10 cellular contexts compared by ENCODE assay signal in the genomic region with DNA sequence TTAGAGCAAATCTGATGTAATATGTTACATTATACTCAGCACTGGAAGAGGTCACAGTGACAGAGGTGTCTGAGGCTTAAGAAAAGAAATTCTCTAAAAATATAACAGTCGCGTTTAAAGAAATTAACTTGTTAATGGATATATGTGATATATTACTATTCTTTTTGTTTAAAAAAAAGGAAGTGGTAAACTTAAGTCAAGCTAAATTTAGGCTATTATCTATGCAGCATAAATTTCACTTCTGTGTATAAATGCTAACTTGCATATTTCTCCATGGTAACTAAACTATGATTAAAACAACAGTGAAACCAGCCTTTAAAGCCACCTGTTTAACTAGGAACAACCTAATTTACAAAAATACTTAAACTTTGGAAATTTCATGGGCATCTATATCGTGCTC.
DNase-seq lines count a peak whose midpoint lies in the region; ATAC-seq, FAIRE-seq and TF ChIP-seq lines count a peak whose summit lies in the region.
"Had no signal": no experiment of that assay in that cellular context is flagged by ENCODE, and none has a peak within 500 bp of the region (broad histone marks: within the 10 kb centered on the region; RNA-seq: fewer than 3 reads in every experiment).

No MANE protein-coding gene starts in this region.

- ATAC-seq in GM18868 (IDR thresholded peaks at IDR 0.05; ENCODE audit: unreplicated experiment) (peak; percentile 67), GM21825 (IDR thresholded peaks at IDR 0.05; ENCODE audit: unreplicated experiment) (peak; percentile 80), IMR-90 (ENCODE audit: low read depth) (no peak)

- H3K4ac ChIP-seq in IMR-90 (ENCODE audit: low read depth, low read length), result no peak overlapping the region

- no CpG with 5 or more reads among the region's 3 CpGs for WGBS in IMR-90 (ENCODE audit: extremely low coverage in 2 of 2, insufficient read length in 1 of 2), 2 experiments
- WGBS in small intestine, 3 donors, result 74 to 86% (median 80%) methylated on average over 3 of the region's 3 CpGs

- no peak overlapping the region for H2BK5ac ChIP-seq in IMR-90 (ENCODE audit: low read depth, low read length, poor library complexity, severe bottlenecking)

- no peak overlapping the region for H4K5ac ChIP-seq in IMR-90 (ENCODE audit: low read depth, low read length)

- no peak overlapping the region for H4K8ac ChIP-seq in IMR-90 (ENCODE audit: low read depth in 2 of 2, low read length in 2 of 2)

- no peak overlapping the region for H3K27ac ChIP-seq in IMR-90 (ENCODE audit: insufficient read depth, low read length)
- no peak overlapping the region for H3K27ac ChIP-seq in kidney (ENCODE audit: low read depth in 2 of 2, low read length in 2 of 2)
- H3K27ac ChIP-seq in small intestine (ENCODE audit: low read depth in 1 of 2, low read length in 1 of 2), result no peak overlapping the region
- H3K27ac ChIP-seq: RWPE1 had no signal

- H3K27me3 ChIP-seq in IMR-90 (ENCODE audit: control insufficient read depth, insufficient read depth, low read length) (no peaks in the 10 kb centered on the region), HAP-1 (ENCODE audit: low read depth) (no peaks in the 10 kb centered on the region), small intestine (ENCODE audit: control insufficient read depth in 2 of 2, insufficient read depth in 2 of 2, low read length in 2 of 2) (no peaks in the 10 kb centered on the region)
- H3K27me3 ChIP-seq: upper lobe of left lung had no signal

- dilution Hi-C loops in IMR-90 (cut with HindIII; ENCODE audit: low sequenced_read_pairs, unreplicated experiment), result no loop called here

- POLR2A ChIA-PET in IMR-90 (lab: Charles Lee; ENCODE audit: unreplicated experiment), result no interaction called here

- intact Hi-C loops in IMR-90 (cut with micrococcal nuclease), result no loop called here
- intact Hi-C loops in kidney (cut with DNase I), result no loop called here

- H3K36me3 ChIP-seq in IMR-90 (ENCODE audit: control insufficient read depth, insufficient read depth, low read length) (no peaks in the 10 kb centered on the region), kidney (ENCODE audit: control insufficient read depth in 1 of 2, insufficient read depth in 2 of 2, low read length in 2 of 2) (no peaks in the 10 kb centered on the region), HAP-1 (replicated peaks) (no peaks in the 10 kb centered on the region), small intestine (ENCODE audit: control insufficient read depth in 2 of 2, insufficient read depth in 2 of 2, low read length in 2 of 2) (no peaks in the 10 kb centered on the region)
- H3K36me3 ChIP-seq: upper lobe of left lung had no signal

- H2BK120ac ChIP-seq in IMR-90 (ENCODE audit: low read depth, low read length), result no peak overlapping the region

- no peak overlapping the region for H4K91ac ChIP-seq in IMR-90 (ENCODE audit: insufficient read depth, low read depth, low read length)

- H4K20me1 ChIP-seq in IMR-90 (ENCODE audit: insufficient read depth, low read length), result no peaks in the 10 kb centered on the region; the same call in 1 of the 2 replicates

- no TSS peak for BruUV-seq in IMR-90 (replicated peaks; lab: Mats Ljungman, UMichigan)

- in situ Hi-C loops in IMR-90 (cut with MboI; ENCODE audit: low sequenced_read_pairs), result no loop called here
- in situ Hi-C loops in HAP-1 (cut with MboI; ENCODE audit: low sequenced_read_pairs), result no loop called here

- TF ChIP-seq CTCF in IMR-90 (conservative IDR thresholded peaks at IDR 0.05; ENCODE audit: low read depth, low read length) (no peak), kidney (IDR thresholded peaks at IDR 0.05; ENCODE audit: borderline replicate concordance, extremely low read depth, insufficient read depth) (no peak)

- H3K9me3 ChIP-seq in IMR-90 (ENCODE audit: control insufficient read depth, insufficient read depth, low read length), result no peaks in the 10 kb centered on the region
- H3K9me3 ChIP-seq in kidney (ENCODE audit: control insufficient read depth in 1 of 2, low read length in 2 of 2), result no peaks in the 10 kb centered on the region
- no peaks in the 10 kb centered on the region for H3K9me3 ChIP-seq in HAP-1
- no peaks in the 10 kb centered on the region for H3K9me3 ChIP-seq in small intestine (ENCODE audit: control insufficient read depth, low read depth)
- H3K9me3 ChIP-seq: upper lobe of left lung had no signal

- CTCF ChIA-PET in IMR-90 (lab: Yijun Ruan, JAX), result interaction anchor here (0.6 kb wide), 1 partner anchor 90 kb away, joined by 3 read pairs; no protein-coding TSS in a partner anchor

- H3K9ac ChIP-seq in IMR-90 (ENCODE audit: low read depth, low read length) (no peak overlapping the region), kidney (ENCODE audit: low read length in 2 of 2) (no peak overlapping the region)

- no peak overlapping the region for H3K14ac ChIP-seq in IMR-90 (replicated peaks; ENCODE audit: low read depth, low read length)

- peaks cover 13% of the 10 kb centered on the region for H3K9me1 ChIP-seq in IMR-90 (ENCODE audit: insufficient read depth, low read length)

- H3K4me1 ChIP-seq in IMR-90 (ENCODE audit: control insufficient read depth, insufficient read depth, low read length) (peaks cover 9% of the 10 kb centered on the region), kidney (ENCODE audit: control insufficient read depth in 1 of 2, insufficient read depth in 1 of 2, low read depth in 1 of 2, low read length in 2 of 2) (peaks cover 10 to 15% of the 10 kb centered on the region in 2 donors), HAP-1 (no peaks in the 10 kb centered on the region), small intestine (ENCODE audit: control insufficient read depth in 2 of 2, insufficient read depth in 1 of 2, low read depth in 1 of 2, low read length in 1 of 2) (peaks cover 2 to 10% of the 10 kb centered on the region in 2 donors)

- H3K4me3 ChIP-seq in IMR-90 (ENCODE audit: insufficient read depth, low read depth, low read length), result no peak overlapping the region
- no peak overlapping the region for H3K4me3 ChIP-seq in kidney (ENCODE audit: low read length in 2 of 2)
- H3K4me3 ChIP-seq in HAP-1, result no peak overlapping the region
- H3K4me3 ChIP-seq in small intestine (ENCODE audit: low read depth in 1 of 2, low read length in 2 of 2), result no peak overlapping the region
- H3K4me3 ChIP-seq: upper lobe of left lung had no signal

- no peak for TF ChIP-seq POLR2A in IMR-90 (IDR thresholded peaks at IDR 0.05; ENCODE audit: low read depth, low read length)

- no peak overlapping the region for H3K56ac ChIP-seq in IMR-90 (ENCODE audit: extremely low read depth, insufficient read depth, low read length)

- FAIRE-seq in kidney (lab: Jason Lieb, UNC) (peak; percentile 15), small intestine (lab: Jason Lieb, UNC) (no peak)

- DNase-seq in IMR-90 (no peak), kidney (no peak), HAP-1 (ENCODE audit: low spot score in 2 of 2) (no peak), small intestine (no peak), GDM1 (lab: John Stamatoyannopoulos, UW) (no peak)
- DNase-seq: GOT3, upper lobe of left lung had no signal

- no peak overlapping the region for H3K4me2 ChIP-seq in IMR-90 (ENCODE audit: low read depth, low read length)

- no peak overlapping the region for H2AK5ac ChIP-seq in IMR-90 (ENCODE audit: low read depth, low read length)

- no peak overlapping the region for H2BK15ac ChIP-seq in IMR-90 (ENCODE audit: low read depth, low read length)

- no peak overlapping the region for H3K23ac ChIP-seq in IMR-90 (ENCODE audit: low read depth, low read length)

- H2AK9ac ChIP-seq in IMR-90 (replicated peaks; ENCODE audit: low read depth, low read length, poor library complexity), result no peak overlapping the region

- peaks cover 3 to 40% of the 10 kb centered on the region in 2 experiments for H3K79me1 ChIP-seq in IMR-90 (ENCODE audit: low read depth in 1 of 2, low read length in 2 of 2)

- no peak for TF ChIP-seq RAD21 in IMR-90 (IDR thresholded peaks at IDR 0.05; ENCODE audit: low read length)

- H2BK20ac ChIP-seq in IMR-90 (ENCODE audit: low read depth, low read length), result no peak overlapping the region

- no peak overlapping the region for H2AFZ ChIP-seq in IMR-90 (replicated peaks; ENCODE audit: low read length, poor library complexity)

- no peak overlapping the region for H3K18ac ChIP-seq in IMR-90 (ENCODE audit: low read depth, low read length)

TF ChIP-seq in IMR-90, 13 proteins besides CTCF, POLR2A, EP300 and RAD21:
- TF ChIP-seq, protein P1, sequence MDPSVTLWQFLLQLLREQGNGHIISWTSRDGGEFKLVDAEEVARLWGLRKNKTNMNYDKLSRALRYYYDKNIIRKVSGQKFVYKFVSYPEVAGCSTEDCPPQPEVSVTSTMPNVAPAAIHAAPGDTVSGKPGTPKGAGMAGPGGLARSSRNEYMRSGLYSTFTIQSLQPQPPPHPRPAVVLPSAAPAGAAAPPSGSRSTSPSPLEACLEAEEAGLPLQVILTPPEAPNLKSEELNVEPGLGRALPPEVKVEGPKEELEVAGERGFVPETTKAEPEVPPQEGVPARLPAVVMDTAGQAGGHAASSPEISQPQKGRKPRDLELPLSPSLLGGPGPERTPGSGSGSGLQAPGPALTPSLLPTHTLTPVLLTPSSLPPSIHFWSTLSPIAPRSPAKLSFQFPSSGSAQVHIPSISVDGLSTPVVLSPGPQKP (IDR thresholded peaks at IDR 0.05; ENCODE audit: borderline replicate concordance, low read depth, low read length), result no peak
- TF ChIP-seq MXI1 (IDR thresholded peaks at IDR 0.05; ENCODE audit: borderline replicate concordance, low read depth, low read length) (no peak), RCOR1 (IDR thresholded peaks at IDR 0.05; ENCODE audit: insufficient replicate concordance, low read length) (no peak), FOS (IDR thresholded peaks at IDR 0.05; ENCODE audit: low read depth, low read length) (no peak), MAFK (IDR thresholded peaks at IDR 0.05; ENCODE audit: low read depth, low read length) (peak; percentile 60; the same call in 1 of the 2 replicates)
